Comparison of ENCODE assay signal across 13 cellular contexts in genomic region chr3:94070341-94070911, GRCh38. TPM values are rescaled to one million over a fixed set of nuclear protein-coding genes. Genes with fewer than 3 reads are reported as not detected.
DNase-seq lines count a peak whose midpoint lies in the region; ATAC-seq and TF ChIP-seq lines count a peak whose summit lies in the region.
"Had no signal": no experiment of that assay in that cellular context is flagged by ENCODE, and none has a peak within 500 bp of the region (broad histone marks: within the 10 kb centered on the region; RNA-seq: fewer than 3 reads in every experiment).

No MANE protein-coding gene starts in this region.

- no peak overlapping the region for H3K4me2 ChIP-seq in SK-N-SH
- H3K4me2 ChIP-seq: BLaER1 had no signal

- peaks cover 10 to 25% of the 10 kb centered on the region in 2 experiments for H3K36me3 ChIP-seq in SK-N-SH (replicated peaks in 1 of 2; ENCODE audit: control insufficient read depth in 1 of 2, insufficient read depth in 2 of 2, low read length in 1 of 2)

- TF ChIP-seq RAD21 in SK-N-SH (IDR thresholded peaks at IDR 0.05; ENCODE audit: low read length), result no peak

- TF ChIP-seq CTCF in GM13977 (IDR thresholded peaks at IDR 0.05; ENCODE audit: extremely low read depth, insufficient read depth, missing control alignments), result no peak
- TF ChIP-seq CTCF in SK-N-SH (IDR thresholded peaks at IDR 0.05), result no peak

- peaks cover 16% of the 10 kb centered on the region; the same call in 1 of the 2 replicates for H3K79me2 ChIP-seq in SK-N-SH (ENCODE audit: insufficient read depth)

- no peak overlapping the region for H3K9ac ChIP-seq in SK-N-SH
- H3K9ac ChIP-seq: BLaER1 had no signal

- H3K9me3 ChIP-seq in SK-N-SH, result no peaks in the 10 kb centered on the region

- 93% methylated on average over 6 of the region's 6 CpGs for WGBS in SK-N-SH (ENCODE audit: low lambda C conversion rate)

- H2AFZ ChIP-seq in SK-N-SH (ENCODE audit: low read depth), result no peak overlapping the region

- CTCF ChIA-PET in SK-N-SH (lab: Yijun Ruan, JAX), result interaction anchor here (0.9 to 3.2 kb wide), 17 partner anchors 9 to 106 kb away, joined by 3 to 22 read pairs (median 6); no protein-coding TSS in a partner anchor

- H3K9me2 ChIP-seq in SK-N-SH, result no peaks in the 10 kb centered on the region

- H3F3A ChIP-seq in SK-N-SH (replicated peaks; ENCODE audit: insufficient read depth), result no peaks in the 10 kb centered on the region

- H4K20me1 ChIP-seq in SK-N-SH (ENCODE audit: insufficient read depth), result no peaks in the 10 kb centered on the region

- H3K27me3 ChIP-seq in SK-N-SH (ENCODE audit: insufficient read depth), result no peaks in the 10 kb centered on the region
- H3K27me3 ChIP-seq: BLaER1 had no signal

- peak; percentile 83 for ATAC-seq in GM19372 (IDR thresholded peaks at IDR 0.05; ENCODE audit: low read depth, unreplicated experiment)
- ATAC-seq in HG02840 (IDR thresholded peaks at IDR 0.05; ENCODE audit: low FRiP score, unreplicated experiment), result peak; percentile 79
- peak; percentile 48 for ATAC-seq in HG03558 (IDR thresholded peaks at IDR 0.05; ENCODE audit: extremely low read depth, unreplicated experiment)
- ATAC-seq: naive thymus-derived CD4-positive, alpha-beta T cell had no signal

- DNase-seq in GM13977 (ENCODE audit: low spot score) (peak; percentile 15), SK-N-SH (no peak), COLO829 (ENCODE audit: low spot score) (no peak), putamen (ENCODE audit: low spot score) (no peak)
- DNase-seq in effector CD8-positive, alpha-beta T cell (lab: John Stamatoyannopoulos, UW), result no peak
- DNase-seq: activated B cell treated with CpG ODN at 0.5 μM for 24 hours; naive thymus-derived CD4-positive, alpha-beta T cell; NCI-H187 treated with DMSO at 0.1 percent for 48 hours; small intestine had no signal

- H3K27ac ChIP-seq in SK-N-SH (ENCODE audit: low read depth in 2 of 2, low read length in 1 of 2), result no peak overlapping the region
- H3K27ac ChIP-seq: BLaER1 had no signal

- POLR2A ChIA-PET in SK-N-SH (lab: Yijun Ruan, JAX), result no interaction called here

- TF ChIP-seq EP300 in SK-N-SH (IDR thresholded peaks at IDR 0.05; ENCODE audit: borderline replicate concordance in 1 of 2, low read depth in 1 of 2, low read length in 1 of 2), result no peak

- no peak overlapping the region for H3K4me3 ChIP-seq in SK-N-SH (ENCODE audit: low read depth in 2 of 2, low read length in 1 of 2)
- H3K4me3 ChIP-seq: BLaER1 had no signal

- in situ Hi-C loops in GM13977 (cut with MboI; ENCODE audit: low pct_unique_long_range_greater_than_20kb, low sequenced_read_pairs, unreplicated experiment), result no loop called here

- no peaks in the 10 kb centered on the region for H3K4me1 ChIP-seq in SK-N-SH (ENCODE audit: control insufficient read depth in 1 of 2, insufficient read depth in 2 of 2, low read depth in 1 of 2, low read length in 1 of 2)

TF ChIP-seq in SK-N-SH, 30 proteins besides CTCF, POLR2A, EP300 and RAD21:
- TF ChIP-seq TAF1 (IDR thresholded peaks at IDR 0.05; ENCODE audit: borderline replicate concordance, low read depth, low read length) (no peak), MXI1 (IDR thresholded peaks at IDR 0.05; ENCODE audit: low read depth, low read length) (no peak), FOXM1 (IDR thresholded peaks at IDR 0.05; ENCODE audit: low read depth) (no peak), RCOR1 (IDR thresholded peaks at IDR 0.05; ENCODE audit: low read length) (no peak), MAX (IDR thresholded peaks at IDR 0.05; ENCODE audit: low read depth) (no peak), YY1 (IDR thresholded peaks at IDR 0.05; ENCODE audit: low read depth) (no peak), TEAD4 (IDR thresholded peaks at IDR 0.05; ENCODE audit: borderline replicate concordance, insufficient read depth) (no peak), FOXJ3 (CRISPR knock-in tag; IDR thresholded peaks at IDR 0.05) (no peak), REST (IDR thresholded peaks at IDR 0.05; ENCODE audit: low read depth, low read length) (no peak), ZBTB33 (IDR thresholded peaks at IDR 0.05; ENCODE audit: borderline replicate concordance, low read depth) (no peak), GABPA (IDR thresholded peaks at IDR 0.05; ENCODE audit: low read depth) (no peak)

RNA-seq across cellular contexts. Expression of gene NSUN3, which starts 7.6 kb away (rescaled TPM):
- polyA plus RNA-seq in SK-N-SH (2012; rRNA removed), result 2.9 and 3.3 TPM in 2 replicates
- 3.6 and 3.7 TPM in 2 replicates for polyA plus RNA-seq in SK-N-SH (2012; cell fraction: cytosol; rRNA removed)
- 2.8 and 4.1 TPM in 2 replicates for polyA plus RNA-seq in SK-N-SH (2012; cell fraction: nucleus; rRNA removed)

RNA-seq across cellular contexts. Expression of gene DHFR2, which starts 7.7 kb away (rescaled TPM):
- polyA plus RNA-seq in SK-N-SH (2012; rRNA removed), result 1.3 and 1.9 TPM in 2 replicates
- polyA plus RNA-seq in SK-N-SH (2012; cell fraction: cytosol; rRNA removed), result 2.3 TPM in 2 replicates
- 0.75 and 1.1 TPM in 2 replicates for polyA plus RNA-seq in SK-N-SH (2012; cell fraction: nucleus; rRNA removed)

RNA-seq across cellular contexts. Expression of gene STX19, which starts 42.0 kb away (rescaled TPM):
- polyA plus RNA-seq in SK-N-SH (2012; rRNA removed), result not detected in 2 replicates
- polyA plus RNA-seq in SK-N-SH (2012; cell fraction: cytosol; rRNA removed), result not detected in 2 replicates
- not detected in 2 replicates for polyA plus RNA-seq in SK-N-SH (2012; cell fraction: nucleus; rRNA removed)
